ENCODE assay signal across 22 cellular contexts in the genomic region with DNA sequence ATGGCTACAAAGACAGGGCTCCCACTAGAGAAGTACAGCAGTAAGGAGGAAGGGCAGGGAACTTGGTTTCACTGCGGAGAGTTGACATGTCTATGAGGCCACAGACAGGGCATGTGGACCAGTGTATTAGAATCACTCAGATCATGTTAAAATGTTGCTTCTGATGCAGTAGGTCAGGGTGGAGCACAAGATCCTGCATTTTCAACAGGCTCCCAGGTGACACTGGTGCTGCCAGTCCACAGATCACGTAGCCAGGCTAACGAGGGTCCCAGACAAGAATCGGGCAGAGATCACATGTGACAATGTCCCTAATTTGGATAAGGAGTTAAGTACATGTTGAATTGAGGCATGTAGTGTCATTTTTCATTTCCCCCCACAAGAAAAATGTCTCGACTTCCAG.
A peak's percentile ranks its signal among the peaks of the same experiment; 100 is the strongest.
DNase-seq lines count a peak whose midpoint lies in the region; ATAC-seq and TF ChIP-seq lines count a peak whose summit lies in the region.
"Had no signal": no experiment of that assay in that cellular context is flagged by ENCODE, and none has a peak within 500 bp of the region (broad histone marks: within the 10 kb centered on the region; RNA-seq: fewer than 3 reads in every experiment).

No MANE protein-coding gene starts in this region.

- peaks cover 5% of the 10 kb centered on the region for H3K27me3 Mint-ChIP-seq in osteocyte (ENCODE audit: unreplicated experiment)

- TF ChIP-seq EP300 in esophagus muscularis mucosa (IDR thresholded peaks at IDR 0.05) = no peak

- no peak for DNase-seq in DND-41
- DNase-seq in esophagus muscularis mucosa (ENCODE audit: extremely low spot score) = peak; percentile 88
- DNase-seq in mesenteric fat pad (ENCODE audit: low spot score) = peak; percentile 49
- DNase-seq in osteocyte (ENCODE audit: extremely low spot score, unreplicated experiment) = peak; percentile 54
- DNase-seq in HAP-1 (ENCODE audit: low spot score in 2 of 2) = no peak
- DNase-seq in NCI-H146 treated with DMSO at 0.1 percent for 48 hours (lab: John Stamatoyannopoulos, UW; ENCODE audit: unreplicated experiment) = no peak
- DNase-seq: 8988T; ACHN; AML-193; BE2C; CD4-positive, alpha-beta T cell; CD8-positive, alpha-beta memory T cell; DMS 273 treated with DMSO at 0.1 percent for 48 hours; DMS79; GF-D8; GM23248; H7 had no signal

- H3K27me3 ChIP-seq in DND-41 (ENCODE audit: insufficient read depth, low read length, poor library complexity) (no peaks in the 10 kb centered on the region), esophagus muscularis mucosa (no peaks in the 10 kb centered on the region), HAP-1 (ENCODE audit: low read depth) (no peaks in the 10 kb centered on the region)
- H3K27me3 ChIP-seq: BE2C; BLaER1 treated with 17β-estradiol and CSF1 and Interleukin-3, amounts not matched to agents 10 nM and 100 nM had no signal

- peaks cover 41% of the 10 kb centered on the region for H3K4me1 ChIP-seq in DND-41 (ENCODE audit: insufficient read depth, low read length)
- H3K4me1 ChIP-seq in esophagus muscularis mucosa = peaks cover 0 to 16% (median 0%) of the 10 kb centered on the region in 4 donors
- no peaks in the 10 kb centered on the region for H3K4me1 ChIP-seq in HAP-1
- H3K4me1 ChIP-seq: A549; BLaER1 treated with 17β-estradiol and CSF1 and Interleukin-3, amounts not matched to agents 10 nM and 100 nM had no signal

- no peaks in the 10 kb centered on the region for H3K4me1 Mint-ChIP-seq in osteocyte (ENCODE audit: unreplicated experiment)
- H3K4me1 Mint-ChIP-seq: CD14-positive monocyte; CD8-positive, alpha-beta memory T cell had no signal

- H3K4me3 ChIP-seq in DND-41 (ENCODE audit: low read depth in 1 of 2, low read length in 2 of 2) (no peak overlapping the region), esophagus muscularis mucosa (no peak overlapping the region), HAP-1 (no peak overlapping the region)
- H3K4me3 ChIP-seq: A549; BLaER1 treated with 17β-estradiol and CSF1 and Interleukin-3, amounts not matched to agents 10 nM and 100 nM; GM23248 had no signal

- intact Hi-C loops in esophagus muscularis mucosa (cut with DNase I) = no loop called here

- WGBS in esophagus muscularis mucosa = 77% methylated on average over 5 of the region's 5 CpGs

- H2AFZ ChIP-seq in DND-41 (ENCODE audit: low read depth, low read length) = no peak overlapping the region
- H2AFZ ChIP-seq: GM23248 had no signal

- no peak overlapping the region for H3K27ac Mint-ChIP-seq in osteocyte (ENCODE audit: unreplicated experiment)
- H3K27ac Mint-ChIP-seq: CD4-positive, alpha-beta T cell; CD8-positive, alpha-beta memory T cell had no signal

- no peak overlapping the region for H3K9ac ChIP-seq in DND-41 (ENCODE audit: low read depth, low read length)
- H3K9ac ChIP-seq: BLaER1 treated with 17β-estradiol and CSF1 and Interleukin-3, amounts not matched to agents 10 nM and 100 nM; GM23248 had no signal

- H3K9me3 Mint-ChIP-seq in osteocyte (ENCODE audit: unreplicated experiment) = no peaks in the 10 kb centered on the region
- H3K9me3 Mint-ChIP-seq: CD4-positive, alpha-beta T cell had no signal

- H3K36me3 Mint-ChIP-seq in osteocyte (ENCODE audit: unreplicated experiment) = peaks cover 1% of the 10 kb centered on the region
- H3K36me3 Mint-ChIP-seq: CD14-positive monocyte; CD8-positive, alpha-beta memory T cell had no signal

- ATAC-seq in DND-41 (ENCODE audit: insufficient read depth, low read depth) (no peak), GM21515 (IDR thresholded peaks at IDR 0.05; ENCODE audit: unreplicated experiment) (no peak)
- ATAC-seq: A549, HCT116 had no signal

- no peaks in the 10 kb centered on the region for H4K20me1 ChIP-seq in DND-41 (ENCODE audit: insufficient read depth, low read length)
- H4K20me1 ChIP-seq: BLaER1 treated with 17β-estradiol and CSF1 and Interleukin-3, amounts not matched to agents 10 nM and 100 nM had no signal

- H3K27ac ChIP-seq in DND-41 (ENCODE audit: low read length) (peak overlapping the region; percentile 19; the same call in 1 of the 2 replicates), esophagus muscularis mucosa (replicated peaks in 1 of 4) (no peak overlapping the region)
- H3K27ac ChIP-seq: A549; BLaER1 treated with 17β-estradiol and CSF1 and Interleukin-3, amounts not matched to agents 10 nM and 100 nM; GM23248 had no signal

- TF ChIP-seq CTCF in DND-41 (IDR thresholded peaks at IDR 0.05; ENCODE audit: borderline replicate concordance, extremely low read depth, low read length, poor library complexity, severe bottlenecking) (no peak), esophagus muscularis mucosa (IDR thresholded peaks at IDR 0.05) (no peak), osteocyte (IDR thresholded peaks at IDR 0.05) (no peak)

- H3K36me3 ChIP-seq in DND-41 (ENCODE audit: insufficient read depth, low read length) = 0 out of 2 replicates have a peak, but pooled peaks cover 4% of the 10 kb centered on the region
- H3K36me3 ChIP-seq in esophagus muscularis mucosa = no peaks in the 10 kb centered on the region
- no peaks in the 10 kb centered on the region for H3K36me3 ChIP-seq in HAP-1 (replicated peaks)
- H3K36me3 ChIP-seq: BE2C; BLaER1 treated with 17β-estradiol and CSF1 and Interleukin-3, amounts not matched to agents 10 nM and 100 nM had no signal

- no peaks in the 10 kb centered on the region for H3K9me3 ChIP-seq in DND-41 (ENCODE audit: insufficient read depth, low read length, severe bottlenecking)
- H3K9me3 ChIP-seq in esophagus muscularis mucosa = no peaks in the 10 kb centered on the region
- H3K9me3 ChIP-seq in HAP-1 = no peaks in the 10 kb centered on the region
- H3K9me3 ChIP-seq: A549; BE2C; BLaER1 treated with 17β-estradiol and CSF1 and Interleukin-3, amounts not matched to agents 10 nM and 100 nM had no signal

- no peak overlapping the region for H3K4me3 Mint-ChIP-seq in osteocyte (ENCODE audit: unreplicated experiment)
- H3K4me3 Mint-ChIP-seq: CD14-positive monocyte; CD4-positive, alpha-beta T cell; CD8-positive, alpha-beta memory T cell had no signal

- TF ChIP-seq POLR2A in esophagus muscularis mucosa (IDR thresholded peaks at IDR 0.05; ENCODE audit: low read depth) = no peak

- in situ Hi-C loops in HAP-1 (cut with MboI; ENCODE audit: low sequenced_read_pairs) = loop anchor here (25.0 kb wide), 1 partner anchor 112 kb away; no protein-coding TSS in a partner anchor

- H3K79me2 ChIP-seq in DND-41 (ENCODE audit: insufficient read depth, low read length) = peaks cover 20% of the 10 kb centered on the region

- no peak overlapping the region for H3K4me2 ChIP-seq in DND-41 (ENCODE audit: insufficient read depth, low read length)
- H3K4me2 ChIP-seq: A549; BLaER1 treated with 17β-estradiol and CSF1 and Interleukin-3, amounts not matched to agents 10 nM and 100 nM had no signal

Comparison
In these comparisons a context has a peak if more than half of its experiments do, and no peak if none do; other contexts are left out.
1. DNase-seq: peak in esophagus muscularis mucosa (single experiment), mesenteric fat pad (single experiment) and osteocyte (single experiment); none in DND-41 (single experiment), HAP-1 (0 of 2) and NCI-H146 treated with DMSO at 0.1 percent for 48 hours (single experiment).